ENCODE assay signal across 1 cellular context in the genomic region with DNA sequence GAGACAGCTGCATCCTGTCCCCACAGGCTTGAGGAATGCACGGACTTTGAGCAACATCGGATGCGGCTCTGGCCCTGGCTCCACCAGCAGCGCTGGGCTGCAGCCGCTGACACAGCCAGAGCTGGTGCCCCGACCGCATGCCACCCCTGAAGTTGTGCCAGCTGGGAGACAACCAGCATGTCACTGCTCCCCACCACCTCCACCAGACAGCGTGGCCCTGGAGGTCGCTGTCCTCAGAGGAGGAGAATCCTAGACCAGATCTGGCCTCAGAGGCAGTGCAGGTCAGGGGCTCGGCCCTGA.
TF ChIP-seq lines count a peak whose summit lies in the region.

No MANE protein-coding gene starts in this region.

TF ChIP-seq in IMR-90, 13 proteins besides CTCF, POLR2A, EP300 and RAD21:
- TF ChIP-seq MXI1 (IDR thresholded peaks at IDR 0.05; ENCODE audit: borderline replicate concordance, low read depth, low read length) = no peak
- TF ChIP-seq, protein P1, sequence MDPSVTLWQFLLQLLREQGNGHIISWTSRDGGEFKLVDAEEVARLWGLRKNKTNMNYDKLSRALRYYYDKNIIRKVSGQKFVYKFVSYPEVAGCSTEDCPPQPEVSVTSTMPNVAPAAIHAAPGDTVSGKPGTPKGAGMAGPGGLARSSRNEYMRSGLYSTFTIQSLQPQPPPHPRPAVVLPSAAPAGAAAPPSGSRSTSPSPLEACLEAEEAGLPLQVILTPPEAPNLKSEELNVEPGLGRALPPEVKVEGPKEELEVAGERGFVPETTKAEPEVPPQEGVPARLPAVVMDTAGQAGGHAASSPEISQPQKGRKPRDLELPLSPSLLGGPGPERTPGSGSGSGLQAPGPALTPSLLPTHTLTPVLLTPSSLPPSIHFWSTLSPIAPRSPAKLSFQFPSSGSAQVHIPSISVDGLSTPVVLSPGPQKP (IDR thresholded peaks at IDR 0.05; ENCODE audit: borderline replicate concordance, low read depth, low read length) = no peak
- TF ChIP-seq CHD1 (IDR thresholded peaks at IDR 0.05; ENCODE audit: low read depth, low read length) = no peak
- no peak for TF ChIP-seq NFE2L2 (IDR thresholded peaks at IDR 0.05; ENCODE audit: low read depth, low read length)
- no peak for TF ChIP-seq MAFK (IDR thresholded peaks at IDR 0.05; ENCODE audit: low read depth, low read length)
- TF ChIP-seq RFX5 (IDR thresholded peaks at IDR 0.05; ENCODE audit: low read depth, low read length) = no peak
- no peak for TF ChIP-seq RCOR1 (IDR thresholded peaks at IDR 0.05; ENCODE audit: insufficient replicate concordance, low read length)
- TF ChIP-seq FOS (IDR thresholded peaks at IDR 0.05; ENCODE audit: low read depth, low read length) = no peak
- no peak for TF ChIP-seq SMC3 (IDR thresholded peaks at IDR 0.05; ENCODE audit: low read depth, low read length)
- TF ChIP-seq, protein P2, sequence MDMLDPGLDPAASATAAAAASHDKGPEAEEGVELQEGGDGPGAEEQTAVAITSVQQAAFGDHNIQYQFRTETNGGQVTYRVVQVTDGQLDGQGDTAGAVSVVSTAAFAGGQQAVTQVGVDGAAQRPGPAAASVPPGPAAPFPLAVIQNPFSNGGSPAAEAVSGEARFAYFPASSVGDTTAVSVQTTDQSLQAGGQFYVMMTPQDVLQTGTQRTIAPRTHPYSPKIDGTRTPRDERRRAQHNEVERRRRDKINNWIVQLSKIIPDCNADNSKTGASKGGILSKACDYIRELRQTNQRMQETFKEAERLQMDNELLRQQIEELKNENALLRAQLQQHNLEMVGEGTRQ (IDR thresholded peaks at IDR 0.05; ENCODE audit: low read depth, low read length) = no peak
- no peak for TF ChIP-seq BHLHE40 (IDR thresholded peaks at IDR 0.05; ENCODE audit: low read depth, low read length)
- TF ChIP-seq MAZ (IDR thresholded peaks at IDR 0.05; ENCODE audit: borderline replicate concordance, low read depth, low read length) = no peak
- no peak for TF ChIP-seq CEBPB (IDR thresholded peaks at IDR 0.05; ENCODE audit: low read depth, low read length)
